ENCODE assay signal across 1 cellular context in genomic region chr1:161160763-161161162, GRCh38.
A peak's percentile ranks its signal among the peaks of the same experiment; 100 is the strongest.
TF ChIP-seq lines count a peak whose summit lies in the region.

No MANE protein-coding gene starts in this region.

TF ChIP-seq in HepG2, 621 proteins besides CTCF, POLR2A, EP300 and RAD21:
- TF ChIP-seq AGO2 (optimal IDR thresholded peaks at IDR 0.05; ENCODE audit: low read depth, low read length) (peak; percentile 48), ZNF781 (CRISPR knock-in tag; IDR thresholded peaks at IDR 0.05; ENCODE audit: borderline replicate concordance, not compliant biosample characterization) (no peak), RBFOX2 (IDR thresholded peaks at IDR 0.05; ENCODE audit: low read depth, low read length) (0 out of 2 replicates have a peak, but pooled peaks have one; percentile 19), JUNB (CRISPR knock-in tag; IDR thresholded peaks at IDR 0.05; ENCODE audit: borderline replicate concordance) (no peak), ZSCAN29 (CRISPR knock-in tag; conservative IDR thresholded peaks at IDR 0.05) (no peak), ZNF142 (CRISPR knock-in tag; IDR thresholded peaks at IDR 0.05) (no peak), NPAS2 (CRISPR knock-in tag; IDR thresholded peaks at IDR 0.05; ENCODE audit: borderline replicate concordance) (no peak), HOXD1 (CRISPR knock-in tag; IDR thresholded peaks at IDR 0.05) (no peak), ZNF296 (CRISPR knock-in tag; conservative IDR thresholded peaks at IDR 0.05) (no peak), ZNF331 (CRISPR knock-in tag; IDR thresholded peaks at IDR 0.05) (no peak), PHF8 (CRISPR knock-in tag; IDR thresholded peaks at IDR 0.05) (no peak), SRF (IDR thresholded peaks at IDR 0.05; ENCODE audit: low read depth, low read length) (no peak), ZNF543 (CRISPR knock-in tag; IDR thresholded peaks at IDR 0.05) (no peak), DNMT1 (CRISPR knock-in tag; IDR thresholded peaks at IDR 0.05) (no peak), POLR2G (IDR thresholded peaks at IDR 0.05; ENCODE audit: low read depth, low read length) (0 out of 2 replicates have a peak, but pooled peaks have one; percentile 24), ELF1 (CRISPR knock-in tag; IDR thresholded peaks at IDR 0.05) (no peak), ZNF75D (CRISPR knock-in tag; IDR thresholded peaks at IDR 0.05; ENCODE audit: borderline replicate concordance) (no peak)
- TF ChIP-seq, protein P1, sequence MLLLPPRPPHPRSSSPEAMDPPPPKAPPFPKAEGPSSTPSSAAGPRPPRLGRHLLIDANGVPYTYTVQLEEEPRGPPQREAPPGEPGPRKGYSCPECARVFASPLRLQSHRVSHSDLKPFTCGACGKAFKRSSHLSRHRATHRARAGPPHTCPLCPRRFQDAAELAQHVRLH (CRISPR knock-in tag; IDR thresholded peaks at IDR 0.05; ENCODE audit: borderline replicate concordance, low read depth): no peak
